ENCODE assay signal across 10 cellular contexts in genomic region chr5:43024217-43024616, GRCh38.
"Had no signal": no experiment of that assay in that cellular context is flagged by ENCODE, and none has a peak within 500 bp of the region (broad histone marks: within the 10 kb centered on the region; RNA-seq: fewer than 3 reads in every experiment).

No MANE protein-coding gene starts in this region.

- DNase-seq: GM23248, GOT3, H9, HCEC 1CT, HFFc6, IMR-90, KG1 had no signal

- H3K9ac ChIP-seq: GM23248 had no signal

- H3K27ac Mint-ChIP-seq: H9, HFFc6 had no signal

- FAIRE-seq: H54, HTR-8/SVneo, K562 had no signal

- H3K27ac ChIP-seq: GM23248 had no signal

- ATAC-seq: K562 had no signal

- H3K4me3 ChIP-seq: GM23248, K562 had no signal

- H3K4me3 Mint-ChIP-seq: H9, HFFc6 had no signal

- H2AFZ ChIP-seq: GM23248 had no signal
